ENCODE assay signal across 27 cellular contexts in genomic region chrX:3326721-3327120, GRCh38. TPM values are rescaled to one million over a fixed set of nuclear protein-coding genes. Genes with fewer than 3 reads are reported as not detected.
A peak's percentile ranks its signal among the peaks of the same experiment; 100 is the strongest.
DNase-seq lines count a peak whose midpoint lies in the region; TF ChIP-seq lines count a peak whose summit lies in the region.
"Had no signal": no experiment of that assay in that cellular context is flagged by ENCODE, and none has a peak within 500 bp of the region (broad histone marks: within the 10 kb centered on the region; RNA-seq: fewer than 3 reads in every experiment).

No MANE protein-coding gene starts in this region.

- DNase-seq in AG08395 (ENCODE audit: low spot score) (peak; percentile 58), ELF-1 (ENCODE audit: low read depth, low spot score) (peak; percentile 17), RPMI7951 (ENCODE audit: low read depth) (peak; percentile 77), fibroblast of the aortic adventitia (ENCODE audit: low read depth) (peak; percentile 9), lower leg skin (ENCODE audit: low spot score in 2 of 2) (no peak), G401 (ENCODE audit: low spot score) (no peak), RPMI8226 (no peak)
- DNase-seq in activated T-helper 1 cell treated with anti-CD3 and anti-CD28 coated beads, Interleukin-12 subunit alpha, Interleukin-12 subunit beta, Interleukin-2, Interleukin-4 antibody, amounts not matched to agents 30 ng/mL and 10 ng/mL and 1 ng/mL, durations not matched to agents 14 hours and 24 hours and 36 hours (ENCODE audit: low spot score), result no peak
- DNase-seq: activated CD4-positive, alpha-beta T cell treated with anti-CD3 and anti-CD28 coated beads for 36 hours; activated CD8-positive, alpha-beta memory T cell treated with anti-CD3 and anti-CD28 coated beads, Interleukin-2, amount 10 ng/mL, durations not matched to agents 7 days and 5 days; AML-193; CD8-positive, alpha-beta memory T cell; DMS79; effector CD8-positive, alpha-beta T cell; NCI-H1417 treated with DMSO at 0.1 percent for 48 hours; NCI-H69; OCI-M1; SHP77 treated with DMSO at 0.1 percent for 48 hours; stimulated activated CD4-positive, alpha-beta T cell treated with anti-CD3 and anti-CD28 coated beads, Interleukin-2, amount 100 ng/mL, for 24 hours; stimulated activated naive B cell treated with anti-CD40 and anti-IgM and Interleukin-4, amounts not matched to agents 10 μg/mL and 1 μg/mL and 100 μg/mL, for 72 hours; T-cell; testis had no signal

- intact Hi-C loops in lower leg skin (cut with DNase I; ENCODE audit: low total_unique reads), result no loop called here
- intact Hi-C loops in activated T-helper 1 cell treated with anti-CD3 and anti-CD28 coated beads, Interleukin-12 subunit alpha, Interleukin-12 subunit beta, Interleukin-2, Interleukin-4 antibody, amounts not matched to agents 30 ng/mL and 10 ng/mL and 1 ng/mL, durations not matched to agents 14 hours and 24 hours and 36 hours (cut with micrococcal nuclease), result no loop called here

- in situ Hi-C loops in G401 (cut with HindIII; ENCODE audit: low sequenced_read_pairs), result no loop called here

- H3K9me3 Mint-ChIP-seq in activated T-helper 1 cell treated with anti-CD3 and anti-CD28 coated beads, Interleukin-12 subunit alpha, Interleukin-12 subunit beta, Interleukin-2, Interleukin-4 antibody, amounts not matched to agents 30 ng/mL and 10 ng/mL and 1 ng/mL, durations not matched to agents 14 hours and 24 hours and 36 hours, result no peaks in the 10 kb centered on the region
- H3K9me3 Mint-ChIP-seq: activated naive CD4-positive, alpha-beta T cell treated with anti-CD3 and anti-CD28 coated beads, Interleukin-2, amount 50 U/mL, for 24 hours; memory B cell had no signal

- 44 to 47% methylated on average over 6 of the region's 6 CpGs for WGBS in lower leg skin, 2 donors

- H3K4me3 Mint-ChIP-seq in activated T-helper 1 cell treated with anti-CD3 and anti-CD28 coated beads, Interleukin-12 subunit alpha, Interleukin-12 subunit beta, Interleukin-2, Interleukin-4 antibody, amounts not matched to agents 30 ng/mL and 10 ng/mL and 1 ng/mL, durations not matched to agents 14 hours and 24 hours and 36 hours, result no peak overlapping the region
- H3K4me3 Mint-ChIP-seq: activated CD4-positive, alpha-beta T cell treated with anti-CD3 and anti-CD28 coated beads for 36 hours; activated CD8-positive, alpha-beta memory T cell treated with anti-CD3 and anti-CD28 coated beads, Interleukin-2, amount 10 ng/mL, durations not matched to agents 7 days and 5 days; activated naive CD4-positive, alpha-beta T cell treated with anti-CD3 and anti-CD28 coated beads, Interleukin-2, amount 50 U/mL, for 24 hours; brain; CD8-positive, alpha-beta memory T cell; memory B cell; stimulated activated naive B cell treated with anti-CD40 and anti-IgM and Interleukin-4, amounts not matched to agents 10 μg/mL and 1 μg/mL and 100 μg/mL, for 72 hours; T-cell had no signal

- no peaks in the 10 kb centered on the region for H3K4me1 Mint-ChIP-seq in activated T-helper 1 cell treated with anti-CD3 and anti-CD28 coated beads, Interleukin-12 subunit alpha, Interleukin-12 subunit beta, Interleukin-2, Interleukin-4 antibody, amounts not matched to agents 30 ng/mL and 10 ng/mL and 1 ng/mL, durations not matched to agents 14 hours and 24 hours and 36 hours (ENCODE audit: low read depth)
- H3K4me1 Mint-ChIP-seq: activated CD4-positive, alpha-beta T cell treated with anti-CD3 and anti-CD28 coated beads for 36 hours; activated CD8-positive, alpha-beta memory T cell treated with anti-CD3 and anti-CD28 coated beads, Interleukin-2, amount 10 ng/mL, durations not matched to agents 7 days and 5 days; activated naive CD4-positive, alpha-beta T cell treated with anti-CD3 and anti-CD28 coated beads, Interleukin-2, amount 50 U/mL, for 24 hours; brain; CD8-positive, alpha-beta memory T cell; memory B cell; stimulated activated naive B cell treated with anti-CD40 and anti-IgM and Interleukin-4, amounts not matched to agents 10 μg/mL and 1 μg/mL and 100 μg/mL, for 72 hours; T-cell had no signal

- no peaks in the 10 kb centered on the region for H3K27me3 Mint-ChIP-seq in activated T-helper 1 cell treated with anti-CD3 and anti-CD28 coated beads, Interleukin-12 subunit alpha, Interleukin-12 subunit beta, Interleukin-2, Interleukin-4 antibody, amounts not matched to agents 30 ng/mL and 10 ng/mL and 1 ng/mL, durations not matched to agents 14 hours and 24 hours and 36 hours (ENCODE audit: insufficient read depth)
- H3K27me3 Mint-ChIP-seq: activated CD4-positive, alpha-beta T cell treated with anti-CD3 and anti-CD28 coated beads for 36 hours; activated CD8-positive, alpha-beta memory T cell treated with anti-CD3 and anti-CD28 coated beads, Interleukin-2, amount 10 ng/mL, durations not matched to agents 7 days and 5 days; activated naive CD4-positive, alpha-beta T cell treated with anti-CD3 and anti-CD28 coated beads, Interleukin-2, amount 50 U/mL, for 24 hours; CD8-positive, alpha-beta memory T cell; memory B cell; stimulated activated naive B cell treated with anti-CD40 and anti-IgM and Interleukin-4, amounts not matched to agents 10 μg/mL and 1 μg/mL and 100 μg/mL, for 72 hours; T-cell had no signal

- no peak for TF ChIP-seq POLR2A in lower leg skin (IDR thresholded peaks at IDR 0.05)

- no peak for TF ChIP-seq CTCF in fibroblast of the aortic adventitia (IDR thresholded peaks at IDR 0.05; ENCODE audit: insufficient read depth, low read length)
- TF ChIP-seq CTCF in lower leg skin (IDR thresholded peaks at IDR 0.05), result no peak

- no peak overlapping the region for H3K4me3 ChIP-seq in fibroblast of the aortic adventitia (ENCODE audit: low read depth, low read length)
- no peak overlapping the region for H3K4me3 ChIP-seq in lower leg skin (ENCODE audit: low read depth, poor library complexity, severe bottlenecking)
- H3K4me3 ChIP-seq: skin epidermis, testis had no signal

- H3K27ac Mint-ChIP-seq in activated T-helper 1 cell treated with anti-CD3 and anti-CD28 coated beads, Interleukin-12 subunit alpha, Interleukin-12 subunit beta, Interleukin-2, Interleukin-4 antibody, amounts not matched to agents 30 ng/mL and 10 ng/mL and 1 ng/mL, durations not matched to agents 14 hours and 24 hours and 36 hours, result no peak overlapping the region
- H3K27ac Mint-ChIP-seq: activated CD4-positive, alpha-beta T cell treated with anti-CD3 and anti-CD28 coated beads for 36 hours; activated CD8-positive, alpha-beta memory T cell treated with anti-CD3 and anti-CD28 coated beads, Interleukin-2, amount 10 ng/mL, durations not matched to agents 7 days and 5 days; activated naive CD4-positive, alpha-beta T cell treated with anti-CD3 and anti-CD28 coated beads, Interleukin-2, amount 50 U/mL, for 24 hours; brain; CD8-positive, alpha-beta memory T cell; memory B cell; stimulated activated naive B cell treated with anti-CD40 and anti-IgM and Interleukin-4, amounts not matched to agents 10 μg/mL and 1 μg/mL and 100 μg/mL, for 72 hours; T-cell had no signal

- H3K36me3 Mint-ChIP-seq in activated T-helper 1 cell treated with anti-CD3 and anti-CD28 coated beads, Interleukin-12 subunit alpha, Interleukin-12 subunit beta, Interleukin-2, Interleukin-4 antibody, amounts not matched to agents 30 ng/mL and 10 ng/mL and 1 ng/mL, durations not matched to agents 14 hours and 24 hours and 36 hours (ENCODE audit: low read depth), result no peaks in the 10 kb centered on the region
- H3K36me3 Mint-ChIP-seq: activated CD8-positive, alpha-beta memory T cell treated with anti-CD3 and anti-CD28 coated beads, Interleukin-2, amount 10 ng/mL, durations not matched to agents 7 days and 5 days; activated naive CD4-positive, alpha-beta T cell treated with anti-CD3 and anti-CD28 coated beads, Interleukin-2, amount 50 U/mL, for 24 hours; CD8-positive, alpha-beta memory T cell; memory B cell; stimulated activated naive B cell treated with anti-CD40 and anti-IgM and Interleukin-4, amounts not matched to agents 10 μg/mL and 1 μg/mL and 100 μg/mL, for 72 hours; T-cell had no signal

RNA-seq across cellular contexts. Expression of gene MXRA5, which starts 19.7 kb away (rescaled TPM):
- 10.6 and 12.7 TPM in 2 replicates for total RNA-seq in RPMI7951 (2014; rRNA removed; shearing (Covaris generic))
- total RNA-seq in fibroblast of the aortic adventitia (ENCODE audit: low replicate concordance) (4.7 and 8.5 TPM in 2 replicates), lower leg skin (10 to 100 TPM in 2 of 4 donors, 1 to 10 TPM in 2; 5.9 to 11.4 (median 8.3) TPM)
- 0.06 TPM in 1 of 2 replicates, not detected in the other for total RNA-seq in G401 (2014; rRNA removed; shearing (Covaris generic))
- total RNA-seq in activated T-helper 1 cell treated with anti-CD3 and anti-CD28 coated beads, Interleukin-12 subunit alpha, Interleukin-12 subunit beta, Interleukin-2, Interleukin-4 antibody, amounts not matched to agents 30 ng/mL and 10 ng/mL and 1 ng/mL, durations not matched to agents 14 hours and 24 hours and 36 hours, result not detected in 2 replicates
- total RNA-seq: activated CD4-positive, alpha-beta T cell treated with anti-CD3 and anti-CD28 coated beads for 36 hours; activated CD8-positive, alpha-beta memory T cell treated with anti-CD3 and anti-CD28 coated beads, Interleukin-2, amount 10 ng/mL, durations not matched to agents 7 days and 5 days; CD8-positive, alpha-beta memory T cell; pulmonary artery endothelial cell had no signal

Comparison
In these comparisons a context has a peak if more than half of its experiments do, and no peak if none do; other contexts are left out.
1. DNase-seq: peak in AG08395 (single experiment), ELF-1 (single experiment), RPMI7951 (single experiment) and fibroblast of the aortic adventitia (single experiment); none in lower leg skin (0 of 2), G401 (single experiment), activated T-helper 1 cell treated with anti-CD3 and anti-CD28 coated beads, Interleukin-12 subunit alpha, Interleukin-12 subunit beta, Interleukin-2, Interleukin-4 antibody, amounts not matched to agents 30 ng/mL and 10 ng/mL and 1 ng/mL, durations not matched to agents 14 hours and 24 hours and 36 hours (single experiment) and RPMI8226 (single experiment).